1 cellular context compared by ENCODE assay signal in genomic region chr5:71533142-71533541, GRCh38.
TF ChIP-seq lines count a peak whose summit lies in the region.

No MANE protein-coding gene starts in this region.

TF ChIP-seq in GM12878, 131 proteins besides CTCF, POLR2A, EP300 and RAD21 (continued from another document):
- TF ChIP-seq JUNB (IDR thresholded peaks at IDR 0.05) (peak; percentile 60), BACH1 (IDR thresholded peaks at IDR 0.05; ENCODE audit: borderline replicate concordance) (peak; percentile 48; the same call in 1 of the 2 replicates), ZNF207 (IDR thresholded peaks at IDR 0.05; ENCODE audit: borderline replicate concordance) (no peak)
